Comparison of ENCODE assay signal across 37 cellular contexts in the genomic region with DNA sequence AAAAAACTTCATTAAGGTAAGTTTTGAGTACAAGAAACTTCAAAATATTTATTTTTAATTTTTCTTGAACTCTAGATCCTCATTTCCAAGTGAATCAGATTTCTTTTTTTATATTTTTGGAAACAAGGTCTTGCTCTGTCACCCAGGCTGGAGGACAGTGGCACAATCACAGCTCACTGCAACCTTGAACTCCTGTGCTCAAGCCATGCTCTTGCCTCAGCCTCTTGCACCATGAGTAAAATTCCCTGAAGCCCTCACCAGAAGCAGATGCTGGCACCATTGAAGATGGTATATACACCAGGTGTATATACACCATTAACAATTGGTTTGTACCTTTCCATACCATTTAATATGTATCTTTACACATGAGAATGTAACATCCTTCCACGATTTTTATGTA. TPM values are rescaled to one million over a fixed set of nuclear protein-coding genes. Genes with fewer than 3 reads are reported as not detected.
"Had no signal": no experiment of that assay in that cellular context is flagged by ENCODE, and none has a peak within 500 bp of the region (broad histone marks: within the 10 kb centered on the region; RNA-seq: fewer than 3 reads in every experiment).

No MANE protein-coding gene starts in this region.

- H3K9me3 ChIP-seq: body of pancreas, breast epithelium had no signal

- H3K4me1 ChIP-seq: body of pancreas, breast epithelium had no signal

- H3K27ac Mint-ChIP-seq: activated naive CD4-positive, alpha-beta T cell treated with anti-CD3 and anti-CD28 coated beads for 36 hours; activated naive CD4-positive, alpha-beta T cell treated with anti-CD3 and anti-CD28 coated beads, Interleukin-2, amount 10 ng/mL, durations not matched to agents 7 days and 5 days; activated naive CD4-positive, alpha-beta T cell treated with anti-CD3 and anti-CD28 coated beads, Interleukin-2, amount 50 U/mL, for 24 hours; activated naive CD4-positive, alpha-beta T cell treated with anti-CD3 and anti-CD28 coated beads, Interleukin-2, amount 50 U/mL, for 72 hours; activated naive CD8-positive, alpha-beta T cell; activated naive CD8-positive, alpha-beta T cell treated with anti-CD3 and anti-CD28 coated beads for 36 hours; activated naive CD8-positive, alpha-beta T cell treated with anti-CD3 and anti-CD28 coated beads, Interleukin-2, amount 10 ng/mL, durations not matched to agents 7 days and 5 days; activated naive CD8-positive, alpha-beta T cell treated with anti-CD3 and anti-CD28 coated beads, Interleukin-2, amount 50 U/mL, for 24 hours; activated T-cell treated with anti-CD3 and anti-CD28 coated beads, Interleukin-2, amount 50 U/mL, for 24 hours; activated T-cell treated with anti-CD3 and anti-CD28 coated beads, Interleukin-2, amount 50 U/mL, for 72 hours; activated T-helper 1 cell treated with anti-CD3 and anti-CD28 coated beads, Interleukin-12 subunit alpha, Interleukin-12 subunit beta, Interleukin-2, Interleukin-4 antibody, amounts not matched to agents 30 ng/mL and 10 ng/mL and 1 ng/mL, durations not matched to agents 14 hours and 24 hours and 36 hours; activated T-helper 17 cell treated with anti-CD3 and anti-CD28 coated beads, Interleukin-2, amount 50 U/mL, for 72 hours; activated T-helper 2 cell treated with anti-CD3 and anti-CD28 coated beads, Interferon-gamma antibody, Interleukin-2, Interleukin-4, amounts not matched to agents 10 μg/mL and 5 μg/mL and 100 μg/mL, durations not matched to agents 14 hours and 24 hours and 36 hours; brain had no signal

- H3K27me3 Mint-ChIP-seq: activated naive CD4-positive, alpha-beta T cell treated with anti-CD3 and anti-CD28 coated beads, Interleukin-2, amount 10 ng/mL, durations not matched to agents 7 days and 5 days; activated naive CD4-positive, alpha-beta T cell treated with anti-CD3 and anti-CD28 coated beads, Interleukin-2, amount 50 U/mL, for 24 hours; activated naive CD8-positive, alpha-beta T cell; activated naive CD8-positive, alpha-beta T cell treated with anti-CD3 and anti-CD28 coated beads for 36 hours; activated naive CD8-positive, alpha-beta T cell treated with anti-CD3 and anti-CD28 coated beads, Interleukin-2, amount 10 ng/mL, durations not matched to agents 7 days and 5 days; activated naive CD8-positive, alpha-beta T cell treated with anti-CD3 and anti-CD28 coated beads, Interleukin-2, amount 50 U/mL, for 24 hours; activated T-cell treated with anti-CD3 and anti-CD28 coated beads, Interleukin-2, amount 50 U/mL, for 24 hours; activated T-helper 17 cell treated with anti-CD3 and anti-CD28 coated beads, Interleukin-2, amount 50 U/mL, for 72 hours; brain; central memory CD8-positive, alpha-beta T cell had no signal

- H3K27ac ChIP-seq: body of pancreas, brain microvascular endothelial cell, breast epithelium, cardiac muscle cell had no signal

- H3K4me3 ChIP-seq: body of pancreas, breast epithelium, cardiac muscle cell had no signal

- H3K36me3 Mint-ChIP-seq: activated naive CD4-positive, alpha-beta T cell treated with anti-CD3 and anti-CD28 coated beads, Interleukin-2, amount 10 ng/mL, durations not matched to agents 7 days and 5 days; activated naive CD4-positive, alpha-beta T cell treated with anti-CD3 and anti-CD28 coated beads, Interleukin-2, amount 50 U/mL, for 72 hours; activated naive CD8-positive, alpha-beta T cell; activated naive CD8-positive, alpha-beta T cell treated with anti-CD3 and anti-CD28 coated beads, Interleukin-2, amount 10 ng/mL, durations not matched to agents 7 days and 5 days; brain had no signal

- H3K4me1 Mint-ChIP-seq: activated naive CD4-positive, alpha-beta T cell treated with anti-CD3 and anti-CD28 coated beads, Interleukin-2, amount 10 ng/mL, durations not matched to agents 7 days and 5 days; activated naive CD4-positive, alpha-beta T cell treated with anti-CD3 and anti-CD28 coated beads, Interleukin-2, amount 50 U/mL, for 24 hours; activated naive CD8-positive, alpha-beta T cell treated with anti-CD3 and anti-CD28 coated beads for 36 hours; activated naive CD8-positive, alpha-beta T cell treated with anti-CD3 and anti-CD28 coated beads, Interleukin-2, amount 10 ng/mL, durations not matched to agents 7 days and 5 days; activated naive CD8-positive, alpha-beta T cell treated with anti-CD3 and anti-CD28 coated beads, Interleukin-2, amount 50 U/mL, for 24 hours; activated T-helper 17 cell treated with anti-CD3 and anti-CD28 coated beads, Interleukin-2, amount 50 U/mL, for 72 hours; central memory CD8-positive, alpha-beta T cell had no signal

- ATAC-seq: activated naive CD4-positive, alpha-beta T cell treated with anti-CD3 and anti-CD28 coated beads, Interleukin-2, amount 50 U/mL, for 72 hours; activated naive CD8-positive, alpha-beta T cell treated with anti-CD3 and anti-CD28 coated beads, Interleukin-2, amount 50 U/mL, for 24 hours; activated T-cell treated with anti-CD3 and anti-CD28 coated beads, Interleukin-2, amount 50 U/mL, for 4 hours; activated T-cell treated with anti-CD3 and anti-CD28 coated beads, Interleukin-2, amount 50 U/mL, for 72 hours; activated T-helper 17 cell treated with anti-CD3 and anti-CD28 coated beads, Interleukin-2, amount 50 U/mL, for 72 hours; body of pancreas had no signal

- H3K9me3 Mint-ChIP-seq: activated naive CD4-positive, alpha-beta T cell treated with anti-CD3 and anti-CD28 coated beads, Interleukin-2, amount 10 ng/mL, durations not matched to agents 7 days and 5 days; activated naive CD4-positive, alpha-beta T cell treated with anti-CD3 and anti-CD28 coated beads, Interleukin-2, amount 50 U/mL, for 24 hours; activated naive CD4-positive, alpha-beta T cell treated with anti-CD3 and anti-CD28 coated beads, Interleukin-2, amount 50 U/mL, for 72 hours; activated naive CD8-positive, alpha-beta T cell treated with anti-CD3 and anti-CD28 coated beads, Interleukin-2, amount 50 U/mL, for 24 hours; activated T-cell treated with anti-CD3 and anti-CD28 coated beads, Interleukin-2, amount 50 U/mL, for 24 hours; activated T-cell treated with anti-CD3 and anti-CD28 coated beads, Interleukin-2, amount 50 U/mL, for 4 hours; activated T-helper 1 cell treated with anti-CD3 and anti-CD28 coated beads, Interleukin-12 subunit alpha, Interleukin-12 subunit beta, Interleukin-2, Interleukin-4 antibody, amounts not matched to agents 30 ng/mL and 10 ng/mL and 1 ng/mL, durations not matched to agents 14 hours and 24 hours and 36 hours; activated T-helper 17 cell treated with anti-CD3 and anti-CD28 coated beads, Interleukin-2, amount 50 U/mL, for 72 hours; activated T-helper 2 cell treated with anti-CD3 and anti-CD28 coated beads, Interferon-gamma antibody, Interleukin-2, Interleukin-4, amounts not matched to agents 10 μg/mL and 5 μg/mL and 100 μg/mL, durations not matched to agents 14 hours and 24 hours and 36 hours; brain; central memory CD8-positive, alpha-beta T cell had no signal

- DNase-seq: activated effector memory CD4-positive, alpha-beta T cell treated with anti-CD3 and anti-CD28 coated beads, Interleukin-2, amount 50 U/mL, for 16 hours; activated effector memory CD4-positive, alpha-beta T cell treated with Interleukin-2 at 50 U/mL for 16 hours; activated gamma-delta T cell; activated gamma-delta T cell treated with Interleukin-2 at 50 U/mL for 16 hours; activated naive CD4-positive, alpha-beta T cell; activated naive CD4-positive, alpha-beta T cell treated with anti-CD3 and anti-CD28 coated beads for 36 hours; activated naive CD4-positive, alpha-beta T cell treated with anti-CD3 and anti-CD28 coated beads, Interleukin-2, amount 10 ng/mL, durations not matched to agents 7 days and 5 days; activated naive CD4-positive, alpha-beta T cell treated with anti-CD3 and anti-CD28 coated beads, Interleukin-2, amount 50 U/mL, for 16 hours; activated naive CD4-positive, alpha-beta T cell treated with Interleukin-2 at 50 U/mL for 16 hours; activated naive CD8-positive, alpha-beta T cell treated with anti-CD3 and anti-CD28 coated beads for 36 hours; activated naive CD8-positive, alpha-beta T cell treated with anti-CD3 and anti-CD28 coated beads, Interleukin-2, amount 10 ng/mL, durations not matched to agents 7 days and 5 days; activated naive CD8-positive, alpha-beta T cell treated with anti-CD3 and anti-CD28 coated beads, Interleukin-2, amount 50 U/mL, for 24 hours; activated T-cell treated with anti-CD3 and anti-CD28 coated beads, Interleukin-2, amount 50 U/mL, for 1 hour; activated T-cell treated with anti-CD3 and anti-CD28 coated beads, Interleukin-2, amount 50 U/mL, for 24 hours; activated T-cell treated with anti-CD3 and anti-CD28 coated beads, Interleukin-2, amount 50 U/mL, for 4 hours; activated T-cell treated with anti-CD3 and anti-CD28 coated beads, Interleukin-2, amount 50 U/mL, for 48 hours; activated T-cell treated with anti-CD3 and anti-CD28 coated beads, Interleukin-2, amount 50 U/mL, for 72 hours; amniotic stem cell; amygdala; anterior cingulate cortex; aorta; body of pancreas; brain microvascular endothelial cell; caudate nucleus; central memory CD4-positive, alpha-beta T cell; cerebellar nuclear complex had no signal

- H3K4me3 Mint-ChIP-seq: activated naive CD4-positive, alpha-beta T cell treated with anti-CD3 and anti-CD28 coated beads for 36 hours; activated naive CD4-positive, alpha-beta T cell treated with anti-CD3 and anti-CD28 coated beads, Interleukin-2, amount 10 ng/mL, durations not matched to agents 7 days and 5 days; activated naive CD4-positive, alpha-beta T cell treated with anti-CD3 and anti-CD28 coated beads, Interleukin-2, amount 50 U/mL, for 24 hours; activated naive CD8-positive, alpha-beta T cell; activated naive CD8-positive, alpha-beta T cell treated with anti-CD3 and anti-CD28 coated beads for 36 hours; activated naive CD8-positive, alpha-beta T cell treated with anti-CD3 and anti-CD28 coated beads, Interleukin-2, amount 10 ng/mL, durations not matched to agents 7 days and 5 days; activated naive CD8-positive, alpha-beta T cell treated with anti-CD3 and anti-CD28 coated beads, Interleukin-2, amount 50 U/mL, for 24 hours; activated T-cell treated with anti-CD3 and anti-CD28 coated beads, Interleukin-2, amount 50 U/mL, for 24 hours; activated T-cell treated with anti-CD3 and anti-CD28 coated beads, Interleukin-2, amount 50 U/mL, for 4 hours; activated T-cell treated with anti-CD3 and anti-CD28 coated beads, Interleukin-2, amount 50 U/mL, for 72 hours; activated T-helper 1 cell treated with anti-CD3 and anti-CD28 coated beads, Interleukin-12 subunit alpha, Interleukin-12 subunit beta, Interleukin-2, Interleukin-4 antibody, amounts not matched to agents 30 ng/mL and 10 ng/mL and 1 ng/mL, durations not matched to agents 14 hours and 24 hours and 36 hours; activated T-helper 17 cell treated with anti-CD3 and anti-CD28 coated beads, Interleukin-2, amount 50 U/mL, for 72 hours; brain; central memory CD8-positive, alpha-beta T cell had no signal

- H3K27me3 ChIP-seq: body of pancreas, brain microvascular endothelial cell, breast epithelium, cardiac muscle cell had no signal

- H3K36me3 ChIP-seq: brain microvascular endothelial cell, breast epithelium, cardiac muscle cell had no signal

RNA-seq across cellular contexts. Expression of a gene that starts 45.1 kb away (rescaled TPM):
- total RNA-seq: activated naive CD8-positive, alpha-beta T cell treated with anti-CD3 and anti-CD28 coated beads, Interleukin-2, amount 10 ng/mL, durations not matched to agents 7 days and 5 days; activated T-helper 1 cell treated with anti-CD3 and anti-CD28 coated beads, Interleukin-12 subunit alpha, Interleukin-12 subunit beta, Interleukin-2, Interleukin-4 antibody, amounts not matched to agents 30 ng/mL and 10 ng/mL and 1 ng/mL, durations not matched to agents 14 hours and 24 hours and 36 hours; activated T-helper 2 cell treated with anti-CD3 and anti-CD28 coated beads, Interferon-gamma antibody, Interleukin-2, Interleukin-4, amounts not matched to agents 10 μg/mL and 5 μg/mL and 100 μg/mL, durations not matched to agents 14 hours and 24 hours and 36 hours; bronchial epithelial cell had no signal
